ENCODE assay signal across 10 cellular contexts in the genomic region with DNA sequence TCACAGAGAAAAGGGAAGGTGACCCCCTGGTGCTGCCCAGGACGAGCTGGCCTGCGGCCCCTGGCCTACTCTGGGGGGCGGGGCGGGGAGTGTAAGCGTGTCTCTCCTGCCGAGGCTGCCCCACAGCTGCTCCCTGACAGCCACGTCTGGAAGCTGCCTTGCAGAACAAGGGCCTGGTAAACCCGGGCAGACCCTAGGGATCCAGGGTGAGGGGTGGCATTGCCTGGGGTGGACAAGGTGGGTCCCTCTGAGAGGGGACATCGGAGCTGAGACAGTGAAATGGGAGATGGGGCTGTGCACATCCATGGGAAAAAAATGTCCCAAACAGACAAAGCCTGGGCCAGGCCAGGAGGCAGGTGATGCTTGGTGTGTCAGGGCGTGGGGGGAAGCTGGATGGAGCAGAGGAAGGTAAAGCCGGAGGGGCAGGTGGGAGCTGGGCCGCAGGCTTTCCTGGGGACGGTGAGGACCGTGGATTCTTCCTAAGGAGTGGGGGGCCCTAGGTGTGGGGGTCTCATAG.
"Had no signal": no experiment of that assay in that cellular context is flagged by ENCODE, and none has a peak within 500 bp of the region (broad histone marks: within the 10 kb centered on the region; RNA-seq: fewer than 3 reads in every experiment).

No MANE protein-coding gene starts in this region.

- H3K27ac Mint-ChIP-seq: activated B cell treated with CpG ODN at 0.5 μM for 24 hours; activated naive CD8-positive, alpha-beta T cell; natural killer cell treated with Interleukin-12 subunit alpha and Interleukin-12 subunit beta and Interleukin-15 and Interleukin-18, amount 100 ng/mL, for 72 hours had no signal

- DNase-seq: activated B cell treated with CpG ODN at 0.5 μM for 24 hours, amygdala, hippocampal formation, left colon, mammary epithelial cell, SHP77 had no signal

- H3K4me3 ChIP-seq: skin epidermis, tibial nerve had no signal

- H3K4me3 Mint-ChIP-seq: activated B cell treated with CpG ODN at 0.5 μM for 24 hours; activated naive CD8-positive, alpha-beta T cell; natural killer cell treated with Interleukin-12 subunit alpha and Interleukin-12 subunit beta and Interleukin-15 and Interleukin-18, amount 100 ng/mL, for 72 hours had no signal

- H3K4me1 Mint-ChIP-seq: activated B cell treated with CpG ODN at 0.5 μM for 24 hours had no signal

- H3K36me3 ChIP-seq: tibial nerve had no signal

- H3K27me3 ChIP-seq: tibial nerve had no signal

- H3K36me3 Mint-ChIP-seq: activated naive CD8-positive, alpha-beta T cell; natural killer cell treated with Interleukin-12 subunit alpha and Interleukin-12 subunit beta and Interleukin-15 and Interleukin-18, amount 100 ng/mL, for 72 hours had no signal

- H3K27me3 Mint-ChIP-seq: activated naive CD8-positive, alpha-beta T cell; natural killer cell treated with Interleukin-12 subunit alpha and Interleukin-12 subunit beta and Interleukin-15 and Interleukin-18, amount 100 ng/mL, for 72 hours had no signal

- H3K9me3 Mint-ChIP-seq: activated B cell treated with CpG ODN at 0.5 μM for 24 hours; natural killer cell treated with Interleukin-12 subunit alpha and Interleukin-12 subunit beta and Interleukin-15 and Interleukin-18, amount 100 ng/mL, for 72 hours had no signal
